Comparison of ENCODE assay signal across 16 cellular contexts in the genomic region with DNA sequence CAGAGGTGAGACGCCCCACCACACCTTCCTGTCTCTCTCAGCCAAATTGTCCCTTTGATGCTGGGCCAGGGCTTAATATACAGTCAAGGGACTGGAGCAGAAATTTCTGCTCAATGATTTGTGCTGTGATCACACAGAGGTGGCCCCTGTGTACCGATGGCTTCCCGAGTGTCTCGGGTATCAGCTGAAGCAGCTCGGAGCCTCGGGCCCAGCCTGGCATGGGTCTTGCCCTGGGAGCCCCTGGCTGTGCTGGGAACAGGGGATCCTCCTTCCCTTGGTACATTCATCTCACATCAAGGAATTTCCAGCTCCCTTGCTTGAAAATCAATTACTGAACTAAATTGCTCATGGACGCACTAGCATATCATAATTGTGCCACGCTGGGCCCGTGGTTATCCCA.
DNase-seq lines count a peak whose midpoint lies in the region; ATAC-seq and TF ChIP-seq lines count a peak whose summit lies in the region.
"Had no signal": no experiment of that assay in that cellular context is flagged by ENCODE, and none has a peak within 500 bp of the region (broad histone marks: within the 10 kb centered on the region; RNA-seq: fewer than 3 reads in every experiment).

No MANE protein-coding gene starts in this region.

- H3K36me3 Mint-ChIP-seq in naive B cell = peaks cover 0 to 9% of the 10 kb centered on the region in 2 donors
- no peaks in the 10 kb centered on the region for H3K36me3 Mint-ChIP-seq in glutamatergic neuron (ENCODE audit: unreplicated experiment)

- H2AFZ ChIP-seq in OCI-LY1 (ENCODE audit: low read length) (no peak overlapping the region), osteoblast (ENCODE audit: low read length) (no peak overlapping the region)
- H2AFZ ChIP-seq: GM23248 had no signal

- H4K20me1 ChIP-seq in DOHH2 (ENCODE audit: control insufficient read depth, insufficient read depth, low read depth, low read length) = no peaks in the 10 kb centered on the region
- H4K20me1 ChIP-seq in OCI-LY1 (ENCODE audit: insufficient read depth, low read length) = no peaks in the 10 kb centered on the region
- no peaks in the 10 kb centered on the region for H4K20me1 ChIP-seq in osteoblast (ENCODE audit: insufficient read depth, low read length)

- H3K4me1 ChIP-seq in DOHH2 (ENCODE audit: control insufficient read depth, low read length) (peaks cover 87% of the 10 kb centered on the region), OCI-LY1 (ENCODE audit: insufficient read depth, low read length, severe bottlenecking) (peaks cover 94% of the 10 kb centered on the region), osteoblast (ENCODE audit: insufficient read depth, low read length) (no peaks in the 10 kb centered on the region)
- H3K4me1 ChIP-seq: Caco-2 had no signal

- peak overlapping the region in 3 of 6 donors; percentile 34 to 90 (median 71) for H3K27ac Mint-ChIP-seq in naive B cell
- H3K27ac Mint-ChIP-seq in glutamatergic neuron (ENCODE audit: unreplicated experiment) = no peak overlapping the region
- H3K27ac Mint-ChIP-seq: CD4-positive, alpha-beta T cell; IgD-negative memory B cell had no signal

- H3K9me3 Mint-ChIP-seq in naive B cell (peaks cover 0 to 6% (median 0%) of the 10 kb centered on the region in 7 donors), glutamatergic neuron (ENCODE audit: unreplicated experiment) (peaks cover 6% of the 10 kb centered on the region)
- H3K9me3 Mint-ChIP-seq: CD4-positive, alpha-beta T cell; IgD-negative memory B cell had no signal

- DNase-seq in naive B cell (no peak), Right ventricle myocardium inferior (ENCODE audit: missing footprints) (no peak), osteoblast (ENCODE audit: insufficient read length, low spot score, missing footprints) (no peak), glutamatergic neuron (no peak), hypothalamus (lab: John Stamatoyannopoulos, UW) (no peak)
- DNase-seq: Caco-2; CD4-positive, alpha-beta T cell; GDM1; GM23248; HCEC 1CT had no signal

- TF ChIP-seq CTCF in DOHH2 (IDR thresholded peaks at IDR 0.05; ENCODE audit: low read depth, low read length, poor library complexity, severe bottlenecking) = no peak
- TF ChIP-seq CTCF in OCI-LY1 (IDR thresholded peaks at IDR 0.05; ENCODE audit: low read length) = no peak
- TF ChIP-seq CTCF in osteoblast (IDR thresholded peaks at IDR 0.05; ENCODE audit: extremely low read depth, low read depth, low read length) = no peak
- no peak for TF ChIP-seq CTCF in glutamatergic neuron (IDR thresholded peaks at IDR 0.05; ENCODE audit: partially characterized antibody, unreplicated experiment)

- H3K36me3 ChIP-seq in DOHH2 (ENCODE audit: control insufficient read depth, low read length) (peaks cover 15% of the 10 kb centered on the region), OCI-LY1 (ENCODE audit: insufficient read depth, low read length) (no peaks in the 10 kb centered on the region), osteoblast (ENCODE audit: insufficient read depth, low read length) (no peaks in the 10 kb centered on the region)

- H3K9me2 ChIP-seq in DOHH2 (replicated peaks; ENCODE audit: control insufficient read depth, low read length) = no peaks in the 10 kb centered on the region
- no peaks in the 10 kb centered on the region for H3K9me2 ChIP-seq in OCI-LY1 (ENCODE audit: low read depth, low read length)

- H3K4me1 Mint-ChIP-seq in naive B cell = peaks cover 56 to 73% (median 65%) of the 10 kb centered on the region in 3 donors
- H3K4me1 Mint-ChIP-seq in glutamatergic neuron (ENCODE audit: low read depth, unreplicated experiment) = no peaks in the 10 kb centered on the region

- intact Hi-C loops in Right ventricle myocardium inferior (cut with DNase I) = no loop called here

- peaks cover 52% of the 10 kb centered on the region for H3F3A ChIP-seq in DOHH2 (ENCODE audit: control insufficient read depth, insufficient read depth)
- peaks cover 8% of the 10 kb centered on the region for H3F3A ChIP-seq in OCI-LY1 (ENCODE audit: insufficient read depth, low read length)

- no peak for ATAC-seq in naive B cell (ENCODE audit: low read depth in 2 of 2)
- no peak for ATAC-seq in Right ventricle myocardium inferior
- ATAC-seq: HepG2 had no signal

- H3K27ac ChIP-seq in DOHH2 (ENCODE audit: low read depth, low read length) (peak overlapping the region; percentile 99), OCI-LY1 (ENCODE audit: low read depth, low read length, poor library complexity, severe bottlenecking) (peak overlapping the region; percentile 97), osteoblast (ENCODE audit: low read depth, low read length) (no peak overlapping the region)
- H3K27ac ChIP-seq: C4-2B, GM23248 had no signal

- peak overlapping the region in 5 of 8 donors; percentile 19 to 66 (median 27) for H3K4me3 Mint-ChIP-seq in naive B cell
- H3K4me3 Mint-ChIP-seq in glutamatergic neuron (ENCODE audit: unreplicated experiment) = no peak overlapping the region
- H3K4me3 Mint-ChIP-seq: B cell; CD4-positive, alpha-beta T cell had no signal

- H3K4me3 ChIP-seq in DOHH2 (ENCODE audit: low read length) = peak overlapping the region; percentile 77
- H3K4me3 ChIP-seq in OCI-LY1 (ENCODE audit: low read depth, low read length, poor library complexity, severe bottlenecking) = no peak overlapping the region
- no peak overlapping the region for H3K4me3 ChIP-seq in osteoblast (ENCODE audit: insufficient read depth, low read length)
- H3K4me3 ChIP-seq: GM23248 had no signal

- H3K27me3 ChIP-seq in DOHH2 (ENCODE audit: control insufficient read depth, low read length) (no peaks in the 10 kb centered on the region), OCI-LY1 (ENCODE audit: insufficient read depth, low read length) (no peaks in the 10 kb centered on the region), osteoblast (ENCODE audit: insufficient read depth, low read length) (no peaks in the 10 kb centered on the region)

- H3K9ac ChIP-seq in OCI-LY1 (ENCODE audit: low read length) = peak overlapping the region; percentile 87; the same call in 1 of the 2 replicates
- H3K9ac ChIP-seq: GM23248 had no signal

- no peaks in the 10 kb centered on the region for H3K27me3 Mint-ChIP-seq in naive B cell
- peaks cover 2% of the 10 kb centered on the region for H3K27me3 Mint-ChIP-seq in glutamatergic neuron (ENCODE audit: unreplicated experiment)

- H3K4me2 ChIP-seq in DOHH2 (ENCODE audit: low read length) = peak overlapping the region; percentile 97
- H3K4me2 ChIP-seq in OCI-LY1 (ENCODE audit: low read length) = peak overlapping the region; percentile 88; the same call in 1 of the 2 replicates
- no peak overlapping the region for H3K4me2 ChIP-seq in osteoblast (ENCODE audit: insufficient read depth, low read length)

- H3K9me3 ChIP-seq in DOHH2 (ENCODE audit: control insufficient read depth, insufficient read depth, low read length) (no peaks in the 10 kb centered on the region), OCI-LY1 (ENCODE audit: low read length) (no peaks in the 10 kb centered on the region), osteoblast (ENCODE audit: low read depth, low read length) (peaks cover 2% of the 10 kb centered on the region)
- H3K9me3 ChIP-seq: Caco-2 had no signal

- H3K79me2 ChIP-seq in DOHH2 (ENCODE audit: control insufficient read depth, low read length) (peaks cover 16% of the 10 kb centered on the region), OCI-LY1 (ENCODE audit: insufficient read depth, low read length) (no peaks in the 10 kb centered on the region), osteoblast (ENCODE audit: insufficient read depth, low read length) (no peaks in the 10 kb centered on the region)
